In the genomic region with DNA sequence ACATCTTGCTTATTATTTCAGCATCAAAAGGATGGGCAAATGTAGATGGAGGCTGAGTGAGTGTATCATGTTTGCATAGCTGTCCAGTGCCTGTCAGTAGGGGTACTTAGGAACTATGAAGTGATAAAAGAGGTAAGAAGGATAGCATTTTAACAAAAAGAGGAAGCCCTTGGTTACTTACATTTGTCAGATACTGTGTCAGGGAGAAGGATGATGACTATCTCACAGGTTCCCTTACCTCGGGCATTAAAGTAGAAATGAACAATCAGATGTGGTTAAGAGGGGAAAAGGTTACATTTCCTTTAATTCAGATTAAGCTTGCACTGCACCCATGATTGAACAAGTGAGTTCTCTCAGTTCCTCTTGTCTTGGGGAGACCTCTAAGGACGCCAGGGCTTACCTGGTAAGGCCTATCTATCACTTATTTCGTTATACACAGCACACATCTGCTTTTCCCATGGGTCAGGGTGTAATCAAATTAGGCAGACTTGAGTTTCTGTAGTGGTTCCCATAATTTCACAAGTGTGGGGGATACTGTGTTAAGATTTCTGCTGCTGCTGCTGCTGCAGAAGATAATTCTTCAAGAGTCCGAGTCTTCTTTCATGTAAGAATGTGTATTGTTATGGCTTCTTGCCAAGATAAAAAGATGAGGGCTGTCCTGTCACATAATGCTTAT, we compare ENCODE assay signal across 8 cellular contexts. TPM values are rescaled to one million over a fixed set of nuclear protein-coding genes. Genes with fewer than 3 reads are reported as not detected.
A peak's percentile ranks its signal among the peaks of the same experiment; 100 is the strongest.
DNase-seq lines count a peak whose midpoint lies in the region; ATAC-seq and TF ChIP-seq lines count a peak whose summit lies in the region.

No MANE protein-coding gene starts in this region.

- peaks cover 54% of the 10 kb centered on the region for H3K4me1 Mint-ChIP-seq in activated T-helper 17 cell treated with anti-CD3 and anti-CD28 coated beads, Interleukin-2, amount 50 U/mL, for 72 hours

- H3K27ac ChIP-seq in HL-60 (replicated peaks): peak overlapping the region; percentile 67
- peak overlapping the region; percentile 100 for H3K27ac ChIP-seq in lower lobe of right lung

- ATAC-seq in GM21423 (IDR thresholded peaks at IDR 0.05; ENCODE audit: unreplicated experiment) (peak; percentile 89), lower lobe of right lung (no peak), esophagus mucosa (no peak)
- ATAC-seq in activated T-helper 17 cell treated with anti-CD3 and anti-CD28 coated beads, Interleukin-2, amount 50 U/mL, for 72 hours (replicated peaks): peak; percentile 72

- H3K27ac Mint-ChIP-seq in activated T-helper 17 cell treated with anti-CD3 and anti-CD28 coated beads, Interleukin-2, amount 50 U/mL, for 72 hours: peak overlapping the region; percentile 79

- peaks cover 77% of the 10 kb centered on the region for H3K36me3 Mint-ChIP-seq in activated T-helper 17 cell treated with anti-CD3 and anti-CD28 coated beads, Interleukin-2, amount 50 U/mL, for 72 hours (ENCODE audit: low read depth)

- intact Hi-C loops in lower lobe of right lung (cut with DNase I): no loop called here

- H3K27me3 ChIP-seq in HL-60 (ENCODE audit: insufficient read depth, poor library complexity, severe bottlenecking) (no peaks in the 10 kb centered on the region), lower lobe of right lung (ENCODE audit: low read depth) (no peaks in the 10 kb centered on the region)

- no peaks in the 10 kb centered on the region for H3K27me3 Mint-ChIP-seq in activated T-helper 17 cell treated with anti-CD3 and anti-CD28 coated beads, Interleukin-2, amount 50 U/mL, for 72 hours

- H3K4me3 ChIP-seq in HL-60 (replicated peaks; ENCODE audit: insufficient read depth, low read length): no peak overlapping the region
- H3K4me3 ChIP-seq in lower lobe of right lung: peak overlapping the region; percentile 79

- peak; percentile 51 for DNase-seq in GM10266 (ENCODE audit: extremely low spot score)
- DNase-seq in HL-60 (ENCODE audit: low read depth in 1 of 2, low spot score in 1 of 2): peak; percentile 38 to 41
- no peak for DNase-seq in lower lobe of right lung
- DNase-seq in hippocampal formation (lab: John Stamatoyannopoulos, UW): no peak
- DNase-seq in NCI-H82 treated with DMSO at 0.1 percent for 48 hours (lab: John Stamatoyannopoulos, UW; ENCODE audit: unreplicated experiment): no peak

- no peaks in the 10 kb centered on the region for H3K9me3 Mint-ChIP-seq in activated T-helper 17 cell treated with anti-CD3 and anti-CD28 coated beads, Interleukin-2, amount 50 U/mL, for 72 hours

- peak overlapping the region; percentile 67 for H3K4me3 Mint-ChIP-seq in activated T-helper 17 cell treated with anti-CD3 and anti-CD28 coated beads, Interleukin-2, amount 50 U/mL, for 72 hours

- no peaks in the 10 kb centered on the region for H3K9me3 ChIP-seq in lower lobe of right lung

- peaks cover 33% of the 10 kb centered on the region for H3K36me3 ChIP-seq in lower lobe of right lung

- H3K4me1 ChIP-seq in lower lobe of right lung: peaks cover 68% of the 10 kb centered on the region

- TF ChIP-seq CTCF in GM10266 (IDR thresholded peaks at IDR 0.05; ENCODE audit: control insufficient read depth, insufficient read depth, low read depth, missing control alignments) (no peak), HL-60 (IDR thresholded peaks at IDR 0.05; ENCODE audit: insufficient read depth, low read length) (no peak), lower lobe of right lung (IDR thresholded peaks at IDR 0.05) (no peak)

RNA-seq across cellular contexts. Expression of gene FOXO3, which starts 4.5 kb away (rescaled TPM):
- total RNA-seq in activated T-helper 17 cell treated with anti-CD3 and anti-CD28 coated beads, Interleukin-2, amount 50 U/mL, for 72 hours: 10 to 100 TPM; 10.4 to 21.3 TPM
- total RNA-seq in lower lobe of right lung: 60.1 TPM
- 29.3 TPM for total RNA-seq in esophagus mucosa

Comparison
In these comparisons a context has a peak if more than half of its experiments do, and no peak if none do; other contexts are left out.
1. DNase-seq: peak in GM10266 (single experiment) and HL-60 (2 of 2); none in lower lobe of right lung (single experiment), hippocampal formation (0 of 2) and NCI-H82 treated with DMSO at 0.1 percent for 48 hours (single experiment).
2. ATAC-seq: peak in GM21423 (single experiment) and activated T-helper 17 cell treated with anti-CD3 and anti-CD28 coated beads, Interleukin-2, amount 50 U/mL, for 72 hours (single experiment); none in lower lobe of right lung (0 of 2) and esophagus mucosa (single experiment).